ENCODE assay signal across 10 cellular contexts in genomic region chr6:44800171-44800671, GRCh38.
DNase-seq lines count a peak whose midpoint lies in the region; ATAC-seq and TF ChIP-seq lines count a peak whose summit lies in the region.
"Had no signal": no experiment of that assay in that cellular context is flagged by ENCODE, and none has a peak within 500 bp of the region (broad histone marks: within the 10 kb centered on the region; RNA-seq: fewer than 3 reads in every experiment).

No MANE protein-coding gene starts in this region.

- no peak for TF ChIP-seq EP300 in sigmoid colon (IDR thresholded peaks at IDR 0.05)

- H3K27me3 ChIP-seq in lung (ENCODE audit: control insufficient read depth, insufficient read depth) (no peaks in the 10 kb centered on the region), sigmoid colon (no peaks in the 10 kb centered on the region)

- H3K4me1 ChIP-seq in lung (ENCODE audit: control insufficient read depth in 2 of 2, insufficient read depth in 2 of 2, low read length in 2 of 2): peaks cover 0 to 1% of the 10 kb centered on the region in 2 donors
- peaks cover 0 to 24% (median 12%) of the 10 kb centered on the region in 4 donors for H3K4me1 ChIP-seq in sigmoid colon

- DNase-seq in AG09319 (ENCODE audit: extremely low read depth, low read depth): peak; percentile 37
- peak; percentile 19 for DNase-seq in LHCN-M2 (ENCODE audit: low read depth)
- peak; percentile 74 to 82 for DNase-seq in cardiac fibroblast (ENCODE audit: low read depth in 2 of 2)
- peak; percentile 39 for DNase-seq in lung (ENCODE audit: low spot score)
- DNase-seq in stimulated activated CD4-positive, alpha-beta T cell treated with anti-CD3 and anti-CD28 coated beads, Interleukin-4, amount 100 ng/mL, for 1 hour: no peak
- no peak for DNase-seq in HK-2 (ENCODE audit: unreplicated experiment)
- no peak for DNase-seq in sigmoid colon
- DNase-seq: CD4-positive, alpha-beta memory T cell had no signal

- H3K4me3 ChIP-seq in cardiac fibroblast (replicated peaks in 1 of 2; ENCODE audit: low read depth in 2 of 2, low read length in 2 of 2) (no peak overlapping the region), lung (no peak overlapping the region), sigmoid colon (no peak overlapping the region)

- TF ChIP-seq POLR2A in sigmoid colon (IDR thresholded peaks at IDR 0.05): no peak

- H3K27ac ChIP-seq in lung (ENCODE audit: low read depth in 1 of 2, low read length in 1 of 2) (no peak overlapping the region), sigmoid colon (no peak overlapping the region)

- intact Hi-C loops in sigmoid colon (cut with DNase I): no loop called here

- WGBS in lung, 2 donors: 24 to 54% methylated on average over 8 of the region's 8 CpGs
- WGBS in sigmoid colon, 2 donors: 10 to 44% methylated on average over 8 of the region's 8 CpGs

- H3K36me3 ChIP-seq in lung (ENCODE audit: control insufficient read depth in 2 of 2, insufficient read depth in 2 of 2, low read length in 2 of 2): no peaks in the 10 kb centered on the region
- H3K36me3 ChIP-seq in sigmoid colon: no peaks in the 10 kb centered on the region

- no peak for TF ChIP-seq CTCF in AG09319 (IDR thresholded peaks at IDR 0.05; ENCODE audit: low read depth, low read length)
- peak; percentile 3 for TF ChIP-seq CTCF in cardiac fibroblast (IDR thresholded peaks at IDR 0.05; ENCODE audit: low read depth, low read length)
- TF ChIP-seq CTCF in lung (IDR thresholded peaks at IDR 0.05; ENCODE audit: control extremely low read depth, extremely low read depth): no peak
- TF ChIP-seq CTCF in sigmoid colon (IDR thresholded peaks at IDR 0.05): no peak

- peak; percentile 42 for ATAC-seq in lung (ENCODE audit: insufficient read depth, low FRiP score)
- ATAC-seq in GM21576 (IDR thresholded peaks at IDR 0.05; ENCODE audit: unreplicated experiment): no peak
- ATAC-seq: activated CD4-positive, CD25-positive, alpha-beta regulatory T cell treated with anti-CD3 and anti-CD28 coated beads, Interleukin-2, amount 50 U/mL, for 24 hours had no signal

- H3K9me3 ChIP-seq in lung (ENCODE audit: control insufficient read depth in 2 of 2, insufficient read depth in 1 of 2, low read length in 1 of 2) (peaks cover 0 to 3% of the 10 kb centered on the region in 2 donors), sigmoid colon (no peaks in the 10 kb centered on the region)

Comparison
In these comparisons a context has a peak if more than half of its experiments do, and no peak if none do; other contexts are left out.
1. DNase-seq: peak in AG09319 (single experiment), LHCN-M2 (single experiment), cardiac fibroblast (2 of 2) and lung (single experiment); none in stimulated activated CD4-positive, alpha-beta T cell treated with anti-CD3 and anti-CD28 coated beads, Interleukin-4, amount 100 ng/mL, for 1 hour (single experiment), HK-2 (single experiment) and sigmoid colon (single experiment).